ENCODE assay signal across 9 cellular contexts in genomic region chr6:134065706-134066105, GRCh38. TPM values are rescaled to one million over a fixed set of nuclear protein-coding genes. Genes with fewer than 3 reads are reported as not detected.
A peak's percentile ranks its signal among the peaks of the same experiment; 100 is the strongest.
DNase-seq lines count a peak whose midpoint lies in the region; ATAC-seq and TF ChIP-seq lines count a peak whose summit lies in the region.
"Had no signal": no experiment of that assay in that cellular context is flagged by ENCODE, and none has a peak within 500 bp of the region (broad histone marks: within the 10 kb centered on the region; RNA-seq: fewer than 3 reads in every experiment).

No MANE protein-coding gene starts in this region.

- H3K27me3 ChIP-seq in BE2C, result no peaks in the 10 kb centered on the region

- H3K4me3 ChIP-seq in BE2C (ENCODE audit: low read depth, low read length), result no peak overlapping the region

- no peak for DNase-seq in BE2C
- DNase-seq in RPMI7951 (ENCODE audit: low read depth), result peak; percentile 39
- peak; percentile 62 for DNase-seq in iPS-NIHi7 (ENCODE audit: extremely low spot score)
- DNase-seq in putamen (ENCODE audit: low spot score), result no peak
- no peak for DNase-seq in superior temporal gyrus (ENCODE audit: extremely low spot score)

- TF ChIP-seq CTCF in BE2C (IDR thresholded peaks at IDR 0.05; ENCODE audit: low read depth, low read length), result peak; percentile 70

- H3K36me3 ChIP-seq in BE2C, result no peaks in the 10 kb centered on the region

- no peaks in the 10 kb centered on the region for H3K9me3 ChIP-seq in BE2C

- no peaks in the 10 kb centered on the region for H3K4me1 ChIP-seq in BE2C

- ATAC-seq in GM21723 (IDR thresholded peaks at IDR 0.05; ENCODE audit: unreplicated experiment), result peak; percentile 53
- ATAC-seq in HG02763 (IDR thresholded peaks at IDR 0.05; ENCODE audit: unreplicated experiment), result no peak
- no peak for ATAC-seq in HG03139 (IDR thresholded peaks at IDR 0.05; ENCODE audit: unreplicated experiment)

RNA-seq across cellular contexts. Expression of gene SLC2A12, which starts 13.3 kb away (rescaled TPM):
- polyA plus RNA-seq in BE2C (2012; ENCODE audit: insufficient read depth, insufficient read length, low read depth), result 0.22 TPM
- 0.88 and 1.6 TPM in 2 replicates for total RNA-seq in RPMI7951 (2014; rRNA removed; shearing (Covaris generic))
- total RNA-seq: T-helper 2 cell treated with Interferon-gamma antibody and Interleukin-4, amounts not matched to agents 100 ng/mL and 5 ng/mL, for 36 hours had no signal

Comparison
In these comparisons a context has a peak if more than half of its experiments do, and no peak if none do; other contexts are left out.
1. DNase-seq: peak in RPMI7951 (single experiment) and iPS-NIHi7 (single experiment); none in BE2C (single experiment), putamen (single experiment) and superior temporal gyrus (single experiment).